In genomic region chr1:44776749-44777068, GRCh38 we compare ENCODE assay signal across 8 cellular contexts. TPM values are rescaled to one million over a fixed set of nuclear protein-coding genes. Genes with fewer than 3 reads are reported as not detected.
DNase-seq lines count a peak whose midpoint lies in the region; ATAC-seq lines count a peak whose summit lies in the region.

No MANE protein-coding gene starts in this region.

- peak overlapping the region; percentile 97 for H3K4me3 ChIP-seq in HUES48 (ENCODE audit: low read depth, low read length)
- peak overlapping the region; percentile 98 for H3K4me3 ChIP-seq in iPS-18a (ENCODE audit: low read length)

- H3K9ac ChIP-seq in HUES48 (ENCODE audit: low read depth, low read length) (peak overlapping the region; percentile 99), iPS-18a (ENCODE audit: low read length) (peak overlapping the region; percentile 98)

- H3K27ac ChIP-seq in HUES48 (ENCODE audit: low read depth, low read length) (peak overlapping the region; percentile 95), iPS-18a (ENCODE audit: low read length) (no peak overlapping the region)

- H3K9me3 Mint-ChIP-seq in activated T-helper 17 cell treated with anti-CD3 and anti-CD28 coated beads, Interleukin-2, amount 50 U/mL, for 72 hours, result no peaks in the 10 kb centered on the region
- H3K9me3 Mint-ChIP-seq in stimulated activated naive B cell treated with anti-CD40 and anti-IgM and Interleukin-4, amounts not matched to agents 10 μg/mL and 1 μg/mL and 100 μg/mL, for 72 hours, result no peaks in the 10 kb centered on the region

- H3K27me3 Mint-ChIP-seq in activated T-helper 17 cell treated with anti-CD3 and anti-CD28 coated beads, Interleukin-2, amount 50 U/mL, for 72 hours, result no peaks in the 10 kb centered on the region
- no peaks in the 10 kb centered on the region for H3K27me3 Mint-ChIP-seq in stimulated activated naive B cell treated with anti-CD40 and anti-IgM and Interleukin-4, amounts not matched to agents 10 μg/mL and 1 μg/mL and 100 μg/mL, for 72 hours

- peaks cover 76% of the 10 kb centered on the region for H3K36me3 Mint-ChIP-seq in activated T-helper 17 cell treated with anti-CD3 and anti-CD28 coated beads, Interleukin-2, amount 50 U/mL, for 72 hours (ENCODE audit: low read depth)
- peaks cover 57 to 68% of the 10 kb centered on the region in 2 donors for H3K36me3 Mint-ChIP-seq in stimulated activated naive B cell treated with anti-CD40 and anti-IgM and Interleukin-4, amounts not matched to agents 10 μg/mL and 1 μg/mL and 100 μg/mL, for 72 hours

- H3K36me3 ChIP-seq in HUES48 (ENCODE audit: control insufficient read depth, insufficient read depth, low read length) (peaks cover 47% of the 10 kb centered on the region), iPS-18a (ENCODE audit: control insufficient read depth, low read depth, low read length) (peaks cover 36% of the 10 kb centered on the region)

- DNase-seq in stimulated activated naive B cell treated with anti-CD40 and anti-IgM and Interleukin-4, amounts not matched to agents 10 μg/mL and 1 μg/mL and 100 μg/mL, for 72 hours, result no peak
- DNase-seq in LoVo (ENCODE audit: low spot score), result no peak
- no peak for DNase-seq in stimulated activated CD4-positive, alpha-beta T cell treated with anti-CD3 and anti-CD28 coated beads, Interleukin-1b, Interleukin-23, amount 100 ng/mL, for 48 hours

- H3K4me1 Mint-ChIP-seq in activated T-helper 17 cell treated with anti-CD3 and anti-CD28 coated beads, Interleukin-2, amount 50 U/mL, for 72 hours, result peaks cover 41% of the 10 kb centered on the region
- H3K4me1 Mint-ChIP-seq in stimulated activated naive B cell treated with anti-CD40 and anti-IgM and Interleukin-4, amounts not matched to agents 10 μg/mL and 1 μg/mL and 100 μg/mL, for 72 hours, result peaks cover 32 to 45% of the 10 kb centered on the region in 2 donors

- H3K4me1 ChIP-seq in HUES48 (ENCODE audit: control insufficient read depth, insufficient read depth, low read length), result no peaks in the 10 kb centered on the region
- H3K4me1 ChIP-seq in iPS-18a (ENCODE audit: control insufficient read depth, low read depth, low read length), result peaks cover 3% of the 10 kb centered on the region

- H3K9me3 ChIP-seq in HUES48 (ENCODE audit: control insufficient read depth, insufficient read depth, low read length) (no peaks in the 10 kb centered on the region), iPS-18a (ENCODE audit: control insufficient read depth, low read depth, low read length) (no peaks in the 10 kb centered on the region)

- H3K4me3 Mint-ChIP-seq in activated T-helper 17 cell treated with anti-CD3 and anti-CD28 coated beads, Interleukin-2, amount 50 U/mL, for 72 hours, result peak overlapping the region; percentile 98
- peak overlapping the region; percentile 88 to 92 for H3K4me3 Mint-ChIP-seq in stimulated activated naive B cell treated with anti-CD40 and anti-IgM and Interleukin-4, amounts not matched to agents 10 μg/mL and 1 μg/mL and 100 μg/mL, for 72 hours

- peak overlapping the region; percentile 98 for H3K27ac Mint-ChIP-seq in activated T-helper 17 cell treated with anti-CD3 and anti-CD28 coated beads, Interleukin-2, amount 50 U/mL, for 72 hours
- H3K27ac Mint-ChIP-seq in stimulated activated naive B cell treated with anti-CD40 and anti-IgM and Interleukin-4, amounts not matched to agents 10 μg/mL and 1 μg/mL and 100 μg/mL, for 72 hours, result peak overlapping the region; percentile 96

- ATAC-seq in activated T-helper 17 cell treated with anti-CD3 and anti-CD28 coated beads, Interleukin-2, amount 50 U/mL, for 72 hours (replicated peaks), result peak; percentile 3
- no peak for ATAC-seq in stimulated activated naive B cell treated with anti-CD40 and anti-IgM and Interleukin-4, amounts not matched to agents 10 μg/mL and 1 μg/mL and 100 μg/mL, for 72 hours (replicated peaks)
- ATAC-seq in GM19467 (IDR thresholded peaks at IDR 0.05; ENCODE audit: unreplicated experiment) (no peak), HG03571 (IDR thresholded peaks at IDR 0.05; ENCODE audit: unreplicated experiment) (no peak)

- H3K27me3 ChIP-seq in HUES48 (ENCODE audit: control insufficient read depth, insufficient read depth, low read length), result no peaks in the 10 kb centered on the region
- H3K27me3 ChIP-seq in iPS-18a (ENCODE audit: control insufficient read depth, insufficient read depth, low read length), result no peaks in the 10 kb centered on the region

RNA-seq across cellular contexts. Expression of gene RPS8, which starts 1.4 kb away (rescaled TPM):
- 1,000 to 10,000 TPM; 2,475 to 3,183 TPM for total RNA-seq in activated T-helper 17 cell treated with anti-CD3 and anti-CD28 coated beads, Interleukin-2, amount 50 U/mL, for 72 hours

RNA-seq across cellular contexts. Expression of gene BEST4, which starts 11.3 kb away (rescaled TPM):
- 1 to 10 TPM in 1 of 2 donors, under 1 TPM in 1; 0.97 to 2.0 TPM for total RNA-seq in activated T-helper 17 cell treated with anti-CD3 and anti-CD28 coated beads, Interleukin-2, amount 50 U/mL, for 72 hours

RNA-seq across cellular contexts. Expression of gene PLK3, which starts 23.5 kb away (rescaled TPM):
- 10 to 100 TPM; 58.7 to 92.0 TPM for total RNA-seq in activated T-helper 17 cell treated with anti-CD3 and anti-CD28 coated beads, Interleukin-2, amount 50 U/mL, for 72 hours

RNA-seq across cellular contexts. Expression of gene DYNLT4, which starts 30.4 kb away (rescaled TPM):
- 1 to 10 TPM in 1 of 2 donors, under 1 TPM in 1; 0.56 to 1.2 TPM for total RNA-seq in activated T-helper 17 cell treated with anti-CD3 and anti-CD28 coated beads, Interleukin-2, amount 50 U/mL, for 72 hours

RNA-seq across cellular contexts. Expression of gene BTBD19, which starts 31.6 kb away (rescaled TPM):
- total RNA-seq in activated T-helper 17 cell treated with anti-CD3 and anti-CD28 coated beads, Interleukin-2, amount 50 U/mL, for 72 hours, result 10 to 100 TPM; 15.9 to 62.7 TPM
